20 cellular contexts compared by ENCODE assay signal in genomic region chr4:155032521-155033229, GRCh38.
DNase-seq lines count a peak whose midpoint lies in the region; ATAC-seq and TF ChIP-seq lines count a peak whose summit lies in the region.
"Had no signal": no experiment of that assay in that cellular context is flagged by ENCODE, and none has a peak within 500 bp of the region (broad histone marks: within the 10 kb centered on the region; RNA-seq: fewer than 3 reads in every experiment).

No MANE protein-coding gene starts in this region.

- peak; percentile 45 for ATAC-seq in GM19324 (IDR thresholded peaks at IDR 0.05; ENCODE audit: low FRiP score, unreplicated experiment)
- ATAC-seq in HG02610 (IDR thresholded peaks at IDR 0.05; ENCODE audit: unreplicated experiment): peak; percentile 74
- peak; percentile 57 for ATAC-seq in HG03378 (IDR thresholded peaks at IDR 0.05; ENCODE audit: unreplicated experiment)

- TF ChIP-seq CTCF in GM13977 (IDR thresholded peaks at IDR 0.05; ENCODE audit: extremely low read depth, insufficient read depth, missing control alignments) (no peak), adrenal gland (IDR thresholded peaks at IDR 0.05) (no peak)

- 70 to 88% (median 76%) methylated on average over 5 of the region's 5 CpGs for WGBS in adrenal gland, 4 donors

- H3K27me3 ChIP-seq in adrenal gland: no peaks in the 10 kb centered on the region
- H3K27me3 ChIP-seq: esophagus muscularis mucosa, neutrophil had no signal

- intact Hi-C loops in adrenal gland (cut with DNase I): no loop called here

- DNase-seq in GM13977 (ENCODE audit: low spot score) (peak; percentile 17), NCI-H446 (lab: John Stamatoyannopoulos, UW) (no peak), RPMI8226 (no peak), adrenal gland (no peak), activated gamma-delta T cell (lab: John Stamatoyannopoulos, UW) (no peak)
- DNase-seq: ACHN; activated CD4-positive, alpha-beta T cell treated with anti-CD3 and anti-CD28 coated beads for 1 hour; activated naive CD8-positive, alpha-beta T cell treated with anti-CD3 and anti-CD28 coated beads, Interleukin-2, amount 10 ng/mL, durations not matched to agents 7 days and 5 days; activated T-cell treated with anti-CD3 and anti-CD28 coated beads for 4 hours; GM23248; head of caudate nucleus; kidney; NCI-H2029 treated with DMSO at 0.1 percent for 48 hours; T-helper 1 cell had no signal

- H3K4me1 ChIP-seq in adrenal gland (replicated peaks in 1 of 2): no peaks in the 10 kb centered on the region
- H3K4me1 ChIP-seq: esophagus muscularis mucosa had no signal

- no peaks in the 10 kb centered on the region for H3K36me3 ChIP-seq in adrenal gland (replicated peaks in 1 of 2)
- H3K36me3 ChIP-seq: esophagus muscularis mucosa, neutrophil had no signal

- no peaks in the 10 kb centered on the region for H3K9me3 ChIP-seq in adrenal gland (replicated peaks in 1 of 3)
- H3K9me3 ChIP-seq: esophagus muscularis mucosa, neutrophil had no signal

- in situ Hi-C loops in GM13977 (cut with MboI; ENCODE audit: low pct_unique_long_range_greater_than_20kb, low sequenced_read_pairs, unreplicated experiment): no loop called here

- H3K27ac ChIP-seq in adrenal gland: no peak overlapping the region
- H3K27ac ChIP-seq: esophagus muscularis mucosa, GM23248, neutrophil, RWPE1 had no signal

- no peak for TF ChIP-seq POLR2A in adrenal gland (IDR thresholded peaks at IDR 0.05)

- no peak overlapping the region for H3K4me3 ChIP-seq in adrenal gland
- H3K4me3 ChIP-seq: esophagus muscularis mucosa, GM23248 had no signal
